8 cellular contexts compared by ENCODE assay signal in the genomic region with DNA sequence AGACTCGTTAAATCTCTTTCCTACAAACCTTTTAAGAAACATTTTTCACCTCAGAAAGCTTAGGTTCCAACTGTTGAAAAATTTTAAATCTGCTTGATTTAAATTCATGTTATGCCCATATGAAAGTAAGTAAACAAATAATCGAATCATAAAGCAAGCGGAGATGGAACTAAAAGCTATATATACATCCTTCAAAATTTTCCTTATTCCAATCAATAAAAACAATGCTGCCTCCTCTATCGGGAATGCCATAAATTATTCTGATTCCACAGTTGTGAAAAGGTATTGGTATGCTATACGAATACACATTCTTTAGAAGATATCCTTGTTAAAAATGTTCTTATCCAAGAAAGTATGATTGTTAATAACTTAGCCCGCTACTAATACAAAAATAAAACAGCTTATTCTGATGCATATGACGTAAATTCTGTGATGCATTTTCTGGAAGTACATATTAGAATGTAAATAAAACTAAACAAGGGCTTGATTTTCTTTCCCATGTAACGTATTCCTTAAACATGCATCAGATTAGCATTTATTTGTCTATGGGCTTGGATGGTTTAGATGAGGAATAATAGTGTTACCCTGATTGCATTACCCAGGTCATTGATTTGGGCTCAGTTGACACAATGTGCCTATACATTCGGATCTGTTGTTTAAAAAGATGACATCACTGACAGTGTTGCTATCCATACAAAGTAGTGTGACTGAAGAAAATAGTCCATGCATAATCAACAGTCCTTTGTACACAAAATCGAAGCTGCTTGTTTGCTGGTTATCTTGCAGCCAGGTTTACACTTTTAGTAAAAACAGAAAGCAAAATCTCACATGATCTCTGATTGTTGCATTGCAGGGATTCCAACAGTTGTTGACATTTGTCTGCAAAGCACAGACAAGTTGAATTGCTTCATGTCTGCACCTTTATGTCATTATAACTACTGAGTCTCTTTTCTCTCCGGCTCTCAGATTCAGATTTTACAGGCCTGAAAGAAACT. TPM values are rescaled to one million over a fixed set of nuclear protein-coding genes. Genes with fewer than 3 reads are reported as not detected.
A peak's percentile ranks its signal among the peaks of the same experiment; 100 is the strongest.
DNase-seq lines count a peak whose midpoint lies in the region; ATAC-seq and TF ChIP-seq lines count a peak whose summit lies in the region.

No MANE protein-coding gene starts in this region.

- H3K4me1 ChIP-seq in BE2C (peaks cover 3% of the 10 kb centered on the region; the same call in 1 of the 2 replicates), adrenal gland (replicated peaks in 1 of 2) (peaks cover 13 to 21% of the 10 kb centered on the region in 2 donors), upper lobe of left lung (peaks cover 5 to 12% (median 10%) of the 10 kb centered on the region in 4 donors)

- intact Hi-C loops in adrenal gland (cut with DNase I), result no loop called here

- H3K27me3 Mint-ChIP-seq in HFFc6 (ENCODE audit: insufficient read depth), result no peaks in the 10 kb centered on the region; the same call in 1 of the 2 replicates

- H3K4me1 Mint-ChIP-seq in HFFc6 (ENCODE audit: low read depth), result peaks cover 50% of the 10 kb centered on the region

- H3K9me3 Mint-ChIP-seq in HFFc6, result no peaks in the 10 kb centered on the region

- TF ChIP-seq POLR2A in adrenal gland (IDR thresholded peaks at IDR 0.05), result no peak
- no peak for TF ChIP-seq POLR2A in upper lobe of left lung (IDR thresholded peaks at IDR 0.05)

- H3K4me3 Mint-ChIP-seq in HFFc6, result peak overlapping the region; percentile 98

- no peaks in the 10 kb centered on the region for H3K9me3 ChIP-seq in BE2C
- no peaks in the 10 kb centered on the region for H3K9me3 ChIP-seq in adrenal gland (replicated peaks in 1 of 3)
- no peaks in the 10 kb centered on the region for H3K9me3 ChIP-seq in upper lobe of left lung

- H3K27me3 ChIP-seq in BE2C, result no peaks in the 10 kb centered on the region
- no peaks in the 10 kb centered on the region for H3K27me3 ChIP-seq in adrenal gland
- H3K27me3 ChIP-seq in upper lobe of left lung, result no peaks in the 10 kb centered on the region

- no peak for TF ChIP-seq CTCF in BE2C (IDR thresholded peaks at IDR 0.05; ENCODE audit: low read depth, low read length)
- no peak for TF ChIP-seq CTCF in HFFc6 (IDR thresholded peaks at IDR 0.05)
- no peak for TF ChIP-seq CTCF in adrenal gland (IDR thresholded peaks at IDR 0.05)
- TF ChIP-seq CTCF in upper lobe of left lung (IDR thresholded peaks at IDR 0.05), result no peak

- no peaks in the 10 kb centered on the region for H3K36me3 ChIP-seq in BE2C
- no peaks in the 10 kb centered on the region for H3K36me3 ChIP-seq in adrenal gland (replicated peaks in 1 of 2)
- peaks cover 0 to 2% (median 0%) of the 10 kb centered on the region in 4 donors for H3K36me3 ChIP-seq in upper lobe of left lung

- 55 to 58% (median 56%) methylated on average over 11 of the region's 11 CpGs for WGBS in adrenal gland, 4 donors
- WGBS in upper lobe of left lung, 2 donors, result 42 to 50% methylated on average over 11 of the region's 11 CpGs

- DNase-seq in BE2C, result no peak
- DNase-seq in HFFc6, result no peak
- no peak for DNase-seq in adrenal gland
- DNase-seq in medulla oblongata (ENCODE audit: extremely low spot score), result peak; percentile 69
- no peak for DNase-seq in upper lobe of left lung
- no peak for DNase-seq in foreskin melanocyte
- no peak for DNase-seq in AML-193 (lab: John Stamatoyannopoulos, UW)

- peaks cover 4% of the 10 kb centered on the region; the same call in 1 of the 2 replicates for H3K36me3 Mint-ChIP-seq in HFFc6 (ENCODE audit: low read depth)

- TF ChIP-seq EP300 in upper lobe of left lung (IDR thresholded peaks at IDR 0.05), result no peak

- peak overlapping the region; percentile 80 to 98 (median 92) for H3K27ac ChIP-seq in adrenal gland
- H3K27ac ChIP-seq in upper lobe of left lung, result peak overlapping the region; percentile 82 to 92 (median 89)

- H3K4me3 ChIP-seq in BE2C (ENCODE audit: low read depth, low read length), result peak overlapping the region; percentile 90
- peak overlapping the region in 1 of 4 donors; percentile 62 for H3K4me3 ChIP-seq in adrenal gland
- H3K4me3 ChIP-seq in upper lobe of left lung, result peak overlapping the region in 3 of 4 donors; percentile 63 to 81 (median 78)

- ATAC-seq in upper lobe of left lung (ENCODE audit: low FRiP score in 2 of 2) (no peak), HG02970 (IDR thresholded peaks at IDR 0.05; ENCODE audit: low FRiP score, unreplicated experiment) (no peak)

- H3K27ac Mint-ChIP-seq in HFFc6, result peak overlapping the region; percentile 96; the same call in 1 of the 2 replicates

RNA-seq across cellular contexts. Expression of a gene that starts 0.7 kb away (rescaled TPM):
- 14.1 TPM for polyA plus RNA-seq in BE2C (2012; ENCODE audit: insufficient read depth, insufficient read length, low read depth)
- total RNA-seq in HFFc6 (2021; fragmentation: NEBNext Ultra II Directional; extraction: Animal tissue kit (Norgen Biotek cat#: 25700)), result 10 to 100 TPM; 24.8 to 31.3 (median 29.0) TPM
- total RNA-seq in adrenal gland (10 to 100 TPM; 20.7 to 50.1 (median 28.8) TPM), upper lobe of left lung (10 to 100 TPM; 15.6 to 42.4 (median 20.8) TPM)
- polyA plus RNA-seq in adrenal gland, result 10 to 100 TPM in 1 of 3 donors, 1 to 10 TPM in 2; 6.0 to 22.2 (median 8.0) TPM

RNA-seq across cellular contexts. Expression of a gene that starts 29.9 kb away (rescaled TPM):
- not detected for polyA plus RNA-seq in BE2C (2012; ENCODE audit: insufficient read depth, insufficient read length, low read depth)
- not detected for total RNA-seq in HFFc6 (2021; fragmentation: NEBNext Ultra II Directional; extraction: Animal tissue kit (Norgen Biotek cat#: 25700))
- total RNA-seq in adrenal gland (not detected), upper lobe of left lung (not detected)
- polyA plus RNA-seq in adrenal gland, result not detected

RNA-seq across cellular contexts. Expression of a gene that starts 37.6 kb away (rescaled TPM):
- polyA plus RNA-seq in BE2C (2012; ENCODE audit: insufficient read depth, insufficient read length, low read depth), result 6.3 TPM
- 10 to 100 TPM; 59.7 to 83.3 (median 66.4) TPM for total RNA-seq in HFFc6 (2021; fragmentation: NEBNext Ultra II Directional; extraction: Animal tissue kit (Norgen Biotek cat#: 25700))
- total RNA-seq in adrenal gland (10 to 100 TPM; 20.8 to 49.4 (median 41.4) TPM), upper lobe of left lung (10 to 100 TPM; 19.6 to 66.0 (median 39.3) TPM)
- 10 to 100 TPM; 27.2 to 39.4 (median 35.7) TPM for polyA plus RNA-seq in adrenal gland
